In the genomic region with DNA sequence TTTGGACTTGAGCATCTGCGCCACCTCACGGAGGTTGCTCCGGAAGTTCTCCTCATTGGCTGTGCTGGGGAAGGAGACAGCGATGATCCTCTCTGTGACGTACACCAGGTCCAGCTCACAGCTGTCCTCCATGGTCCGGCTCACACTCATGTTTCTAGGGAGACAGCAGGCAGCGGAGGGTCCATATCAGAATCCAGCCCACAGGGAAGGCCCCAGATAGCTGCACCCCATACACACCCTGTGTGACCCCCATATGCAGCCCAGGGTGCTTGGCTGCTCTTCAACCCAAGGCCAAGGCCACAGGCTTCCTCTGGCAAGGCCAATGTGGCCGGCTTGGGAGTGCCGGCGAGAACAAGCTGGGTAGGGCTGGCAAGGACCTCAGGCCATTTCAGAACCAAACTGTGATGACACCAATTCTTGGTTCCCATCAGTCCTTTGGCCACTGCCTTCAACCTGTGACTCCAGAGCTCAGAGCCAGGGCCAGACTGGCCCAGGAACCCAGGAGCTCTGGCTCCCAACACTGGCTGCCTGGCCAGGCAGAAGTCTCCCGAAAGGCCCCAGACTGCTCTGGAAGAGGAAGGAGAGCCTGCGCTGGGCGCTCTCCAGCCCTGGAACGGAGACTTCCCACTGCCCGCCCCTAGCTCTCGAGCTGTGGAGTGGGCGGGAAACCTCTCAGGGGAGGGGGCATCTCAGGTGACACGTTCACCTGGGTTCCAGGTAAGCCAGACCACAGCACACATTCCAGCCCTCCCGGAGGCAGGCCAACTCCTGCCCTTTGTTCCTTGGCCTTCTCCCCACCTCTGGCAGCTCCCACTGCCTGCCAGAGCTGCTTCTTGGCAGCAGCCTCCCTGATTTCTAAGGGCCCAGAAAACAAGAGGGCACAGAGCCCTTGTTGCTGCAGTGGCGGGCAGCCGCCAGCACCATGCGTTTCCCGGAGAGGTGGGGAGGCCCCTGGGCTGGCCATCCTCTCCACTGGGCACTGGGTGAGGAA, we compare ENCODE assay signal across 9 cellular contexts.
DNase-seq lines count a peak whose midpoint lies in the region; ATAC-seq, FAIRE-seq and TF ChIP-seq lines count a peak whose summit lies in the region.
"Had no signal": no experiment of that assay in that cellular context is flagged by ENCODE, and none has a peak within 500 bp of the region (broad histone marks: within the 10 kb centered on the region; RNA-seq: fewer than 3 reads in every experiment).

No MANE protein-coding gene starts in this region.

- no peak overlapping the region for H3K23ac ChIP-seq in H1 (ENCODE audit: insufficient read length)

- CTCF ChIA-PET in H1 (lab: Charles Lee; ENCODE audit: partially characterized antibody) = interaction anchor here (0.6 to 14.9 kb wide), 38 partner anchors 11 to 171 kb away, joined by 3 to 207 read pairs (median 5); partner anchors contain the start of gene RUFY4

- 94% methylated on average over 19 of the region's 23 CpGs; no CpG with 5 or more reads in 1 of the 2 experiments for WGBS in H1 (ENCODE audit: extremely low coverage in 1 of 2, insufficient coverage in 1 of 2, insufficient read length in 1 of 2, insufficient replicate concordance in 2 of 2, low coverage in 1 of 2, low lambda C conversion rate in 2 of 2, missing lambda C conversion rate in 1 of 2), 2 experiments
- WGBS in right lobe of liver (ENCODE audit: insufficient coverage, low coverage, low lambda C conversion rate, missing lambda C conversion rate) = 16% methylated on average over 5 of the region's 23 CpGs

- H3K9me3 ChIP-seq in H1 (ENCODE audit: insufficient read depth in 2 of 2, low read depth in 1 of 2, low read length in 1 of 2) (no peaks in the 10 kb centered on the region), right lobe of liver (no peaks in the 10 kb centered on the region), subcutaneous abdominal adipose tissue (ENCODE audit: control insufficient read depth in 5 of 5, low read length in 5 of 5) (no peaks in the 10 kb centered on the region)

- H3K36me3 ChIP-seq in H1 (ENCODE audit: control insufficient read depth in 2 of 4, insufficient read depth in 4 of 4, low read length in 3 of 4) (no peaks in the 10 kb centered on the region), right lobe of liver (peaks cover 7 to 49% (median 20%) of the 10 kb centered on the region in 4 donors), subcutaneous abdominal adipose tissue (ENCODE audit: control insufficient read depth in 5 of 5, insufficient read depth in 5 of 5, low read length in 5 of 5) (peaks cover 8 to 98% (median 85%) of the 10 kb centered on the region in 5 donors)

- no peak overlapping the region for H3K4me3 ChIP-seq in H1 (ENCODE audit: extremely low read depth in 1 of 4, insufficient read depth in 2 of 4, low read depth in 3 of 4, low read length in 4 of 4)
- no peak overlapping the region for H3K4me3 ChIP-seq in right lobe of liver
- no peak overlapping the region for H3K4me3 ChIP-seq in subcutaneous abdominal adipose tissue (ENCODE audit: low read depth in 1 of 5, low read length in 5 of 5)

- no peak for TF ChIP-seq EP300 in H1 (IDR thresholded peaks at IDR 0.05; ENCODE audit: borderline replicate concordance in 1 of 2, low read depth in 2 of 2, low read length in 2 of 2)

- H2AK5ac ChIP-seq in H1 (ENCODE audit: low read depth, low read length) = 0 out of 2 replicates have a peak overlapping the region, but pooled peaks have one; percentile 15

- H3K23me2 ChIP-seq in H1 (ENCODE audit: low read depth, low read length) = no peaks in the 10 kb centered on the region

- ATAC-seq in right lobe of liver = peak; percentile 3 to 48 (median 40)
- ATAC-seq in HG02571 (IDR thresholded peaks at IDR 0.05; ENCODE audit: unreplicated experiment) = no peak
- no peak for ATAC-seq in HG03039 (IDR thresholded peaks at IDR 0.05; ENCODE audit: unreplicated experiment)
- ATAC-seq in GM19397 (IDR thresholded peaks at IDR 0.05; ENCODE audit: unreplicated experiment) = no peak

- H3K27me3 ChIP-seq in H1 (replicated peaks in 1 of 4; ENCODE audit: control insufficient read depth in 3 of 4, extremely low read depth in 1 of 4, insufficient read depth in 3 of 4, low read length in 3 of 4) (no peaks in the 10 kb centered on the region; a peak in 1 of 7 replicates), right lobe of liver (no peaks in the 10 kb centered on the region), subcutaneous abdominal adipose tissue (ENCODE audit: control insufficient read depth in 5 of 5, insufficient read depth in 4 of 5, low read length in 5 of 5) (no peaks in the 10 kb centered on the region)

- H4K20me1 ChIP-seq in H1 (replicated peaks in 1 of 2; ENCODE audit: control insufficient read depth in 1 of 2, insufficient read depth in 2 of 2, low read length in 2 of 2) = no peaks in the 10 kb centered on the region

- intact Hi-C loops in right lobe of liver (cut with DNase I) = loop anchor here in 1 of 2 donors (5.0 to 10.0 kb wide), 2 partner anchors 34 to 87 kb away; no protein-coding TSS in a partner anchor

- FAIRE-seq in H1 (lab: Jason Lieb, UNC) = no peak

- no peak overlapping the region for H2AFZ ChIP-seq in H1 (ENCODE audit: low read length)

- no peaks in the 10 kb centered on the region for H3K79me2 ChIP-seq in H1 (ENCODE audit: control insufficient read depth in 1 of 2, insufficient read depth in 2 of 2, low read length in 2 of 2)

- H2BK15ac ChIP-seq in H1 (ENCODE audit: low read length) = no peak overlapping the region

- H3K4me2 ChIP-seq in H1 (ENCODE audit: insufficient read depth in 1 of 2, low read depth in 2 of 2, low read length in 2 of 2) = no peak overlapping the region

- no peak overlapping the region for H3K56ac ChIP-seq in H1 (replicated peaks; ENCODE audit: insufficient read length, low read depth, low read length)

- DNase-seq in NCI-H2029 (lab: John Stamatoyannopoulos, UW) (peak; percentile 94), H1 (ENCODE audit: low read depth in 1 of 2, low spot score in 2 of 2) (no peak), right lobe of liver (peak; percentile 58 to 91 (median 90)), COLO668 (lab: John Stamatoyannopoulos, UW; ENCODE audit: unreplicated experiment) (no peak)

- H4K5ac ChIP-seq in H1 (ENCODE audit: insufficient read length, low read depth, low read length) = no peak overlapping the region

- no peak overlapping the region for H2BK5ac ChIP-seq in H1 (ENCODE audit: low read depth, low read length)

- no peak overlapping the region for H3K4ac ChIP-seq in H1 (replicated peaks; ENCODE audit: insufficient read length, low read depth, low read length)

- TF ChIP-seq CTCF in H1 (IDR thresholded peaks at IDR 0.05; ENCODE audit: control extremely low read depth in 1 of 3, insufficient read depth in 1 of 3, low read depth in 1 of 3, low read length in 3 of 3) = no peak
- no peak for TF ChIP-seq CTCF in right lobe of liver (IDR thresholded peaks at IDR 0.05)

- H4K8ac ChIP-seq in H1 (ENCODE audit: extremely low read depth, insufficient read depth, low read length) = no peak overlapping the region; the same call in 1 of the 2 replicates

- H2BK12ac ChIP-seq in H1 (ENCODE audit: low read depth, low read length) = peak overlapping the region; percentile 33; the same call in 1 of the 2 replicates

- no peak overlapping the region for H3K14ac ChIP-seq in H1 (ENCODE audit: insufficient read length)

- no peak overlapping the region; the same call in 1 of the 2 replicates for H3K18ac ChIP-seq in H1 (ENCODE audit: extremely low read depth, low read length)

- peaks cover 0 to 4% (median 0%) of the 10 kb centered on the region in 4 experiments; a peak in 4 of 7 replicates for H3K4me1 ChIP-seq in H1 (replicated peaks in 1 of 4; ENCODE audit: control insufficient read depth in 3 of 4, insufficient read depth in 4 of 4, low read length in 3 of 4)
- peaks cover 0 to 79% (median 48%) of the 10 kb centered on the region in 4 donors for H3K4me1 ChIP-seq in right lobe of liver
- peaks cover 14 to 78% (median 60%) of the 10 kb centered on the region in 5 donors for H3K4me1 ChIP-seq in subcutaneous abdominal adipose tissue (ENCODE audit: control insufficient read depth in 5 of 5, insufficient read depth in 5 of 5, low read length in 5 of 5)

- no peak for TF ChIP-seq RAD21 in H1 (IDR thresholded peaks at IDR 0.05 in 1 of 2, conservative IDR thresholded peaks at IDR 0.05 in 1 of 2; ENCODE audit: low read depth in 2 of 2, low read length in 2 of 2)

- H3K9ac ChIP-seq in H1 (replicated peaks in 1 of 4; ENCODE audit: extremely low read depth in 1 of 4, low read depth in 3 of 4, low read length in 3 of 4) = no peak overlapping the region
- peak overlapping the region in 1 of 5 donors; percentile 10 for H3K9ac ChIP-seq in subcutaneous abdominal adipose tissue (ENCODE audit: low read length in 5 of 5)

- H2BK20ac ChIP-seq in H1 (ENCODE audit: low read length) = no peak overlapping the region

- no peaks in the 10 kb centered on the region for H3K79me1 ChIP-seq in H1 (ENCODE audit: low read depth, low read length)

- no peak overlapping the region for H2BK120ac ChIP-seq in H1 (replicated peaks; ENCODE audit: low read depth, low read length)

- TF ChIP-seq POLR2A in H1 (IDR thresholded peaks at IDR 0.05; ENCODE audit: control extremely low read depth in 1 of 2, low read depth in 2 of 2, low read length in 2 of 2) (no peak), right lobe of liver (IDR thresholded peaks at IDR 0.05) (no peak)

- H3K27ac ChIP-seq in H1 (ENCODE audit: low read depth, low read length) (no peak overlapping the region), right lobe of liver (peak overlapping the region; percentile 70 to 87 (median 81)), subcutaneous abdominal adipose tissue (ENCODE audit: low read depth, low read length) (peak overlapping the region; percentile 99)
- H3K27ac ChIP-seq: HL-60 had no signal

- POLR2A ChIA-PET in H1 (lab: Charles Lee; ENCODE audit: partially characterized antibody) = interaction anchor here (1.2 kb wide), 2 partner anchors 13 to 23 kb away, joined by 4 to 5 read pairs; no protein-coding TSS in a partner anchor

- H4K91ac ChIP-seq in H1 (replicated peaks; ENCODE audit: insufficient read length, low read length) = no peak overlapping the region

TF ChIP-seq in H1, 55 proteins besides CTCF, POLR2A, EP300 and RAD21:
- no peak for TF ChIP-seq CHD2 (IDR thresholded peaks at IDR 0.05; ENCODE audit: low read length)
- TF ChIP-seq USF2 (IDR thresholded peaks at IDR 0.05; ENCODE audit: low read length) = no peak
- TF ChIP-seq MAFK (IDR thresholded peaks at IDR 0.05; ENCODE audit: low read depth, low read length) = no peak
- peak; percentile 54; the same call in 1 of the 2 replicates for TF ChIP-seq TEAD4 (IDR thresholded peaks at IDR 0.05; ENCODE audit: low read depth, low read length)
- no peak for TF ChIP-seq GTF2F1 (IDR thresholded peaks at IDR 0.05; ENCODE audit: borderline replicate concordance, low read depth, low read length)
- TF ChIP-seq POLR2AphosphoS5 (IDR thresholded peaks at IDR 0.05; ENCODE audit: low read depth, low read length) = no peak

Comparison
In these comparisons a context has a peak if more than half of its experiments do, and no peak if none do; other contexts are left out.
1. DNase-seq: peak in NCI-H2029 (single experiment) and right lobe of liver (3 of 3); none in H1 (0 of 2) and COLO668 (single experiment).
2. ATAC-seq: peak in right lobe of liver (4 of 4); none in HG02571 (single experiment), HG03039 (single experiment) and GM19397 (single experiment).